ENCODE assay signal across 10 cellular contexts in the genomic region with DNA sequence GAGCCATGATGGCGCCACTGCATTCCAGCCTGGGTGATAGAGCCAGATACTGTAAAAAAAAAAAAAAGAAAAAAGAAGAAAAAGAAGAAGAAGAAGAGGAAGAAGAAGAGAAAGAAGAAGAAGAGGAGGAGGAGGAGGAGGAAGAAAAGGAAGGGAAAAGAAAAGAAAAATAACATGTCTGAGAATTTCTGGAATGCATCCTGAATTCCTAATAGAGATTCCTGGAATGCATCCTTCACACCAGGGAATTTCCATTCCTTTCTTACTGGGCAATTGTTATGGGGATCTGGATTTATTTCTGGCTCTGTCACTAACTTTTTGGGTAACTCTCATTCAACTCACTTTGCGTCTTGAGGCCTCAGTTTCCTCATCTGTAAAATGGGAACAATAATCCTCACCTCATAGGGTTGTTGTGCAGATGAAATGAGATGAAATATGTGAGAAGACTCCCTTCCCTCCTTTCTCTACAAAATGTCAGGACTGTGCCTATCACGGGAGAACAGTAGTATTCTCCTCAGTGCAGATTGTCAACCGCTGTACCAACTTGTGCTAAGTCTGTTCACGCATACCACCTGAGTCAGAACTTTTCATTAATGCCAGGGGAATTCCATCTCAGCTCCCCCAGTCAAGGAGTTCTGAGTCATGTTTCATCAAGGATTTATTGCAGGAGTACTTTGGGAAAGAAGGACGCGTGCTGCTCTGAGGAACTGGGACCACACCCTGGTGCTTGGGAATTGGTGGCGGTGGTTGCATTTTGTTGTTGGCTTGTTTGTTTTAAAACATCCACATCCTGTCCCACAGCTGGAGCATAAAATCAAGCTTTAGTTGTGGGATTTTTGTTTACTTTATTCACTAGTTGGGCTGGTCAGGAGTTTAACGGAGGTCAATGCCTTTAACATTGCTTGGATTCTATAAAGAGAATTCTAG. TPM values are rescaled to one million over a fixed set of nuclear protein-coding genes. Genes with fewer than 3 reads are reported as not detected.
A peak's percentile ranks its signal among the peaks of the same experiment; 100 is the strongest.
DNase-seq lines count a peak whose midpoint lies in the region; TF ChIP-seq lines count a peak whose summit lies in the region.
"Had no signal": no experiment of that assay in that cellular context is flagged by ENCODE, and none has a peak within 500 bp of the region (broad histone marks: within the 10 kb centered on the region; RNA-seq: fewer than 3 reads in every experiment).

No MANE protein-coding gene starts in this region.

- peak overlapping the region; percentile 69 for H2BK12ac ChIP-seq in trophoblast cell (ENCODE audit: low read length)

- H4K12ac ChIP-seq in trophoblast cell (ENCODE audit: low read depth, low read length), result no peak overlapping the region

- H3K36me3 Mint-ChIP-seq in activated CD4-positive, alpha-beta memory T cell treated with anti-CD3 and anti-CD28 coated beads, Interleukin-2, amount 10 ng/mL, durations not matched to agents 7 days and 5 days (ENCODE audit: low read depth), result no peaks in the 10 kb centered on the region

- H3K9me3 ChIP-seq in trophoblast cell (ENCODE audit: insufficient read depth, low read depth, low read length), result no peaks in the 10 kb centered on the region

- H3K27ac Mint-ChIP-seq in activated CD4-positive, alpha-beta memory T cell treated with anti-CD3 and anti-CD28 coated beads, Interleukin-2, amount 10 ng/mL, durations not matched to agents 7 days and 5 days, result no peak overlapping the region

- H4K8ac ChIP-seq in trophoblast cell (ENCODE audit: low read depth, low read length), result no peak overlapping the region

- peak overlapping the region; percentile 87 for H2BK120ac ChIP-seq in trophoblast cell (ENCODE audit: insufficient read depth, low read length, poor library complexity)

- H3K4ac ChIP-seq in trophoblast cell (ENCODE audit: low read depth, low read length), result no peak overlapping the region

- no peak overlapping the region for H3K4me2 ChIP-seq in trophoblast cell (ENCODE audit: low read length)

- no peak overlapping the region for H2AFZ ChIP-seq in trophoblast cell (ENCODE audit: insufficient read depth, low read length, poor library complexity)

- CTCF ChIA-PET in activated CD4-positive, alpha-beta memory T cell treated with anti-CD3 and anti-CD28 coated beads, Interleukin-2, amount 10 ng/mL, durations not matched to agents 7 days and 5 days (lab: Charles Lee), result no interaction called here

- peak overlapping the region; percentile 69 for H4K91ac ChIP-seq in trophoblast cell (ENCODE audit: low read depth, low read length)

- no peaks in the 10 kb centered on the region for H3K9me3 Mint-ChIP-seq in activated CD4-positive, alpha-beta memory T cell treated with anti-CD3 and anti-CD28 coated beads, Interleukin-2, amount 10 ng/mL, durations not matched to agents 7 days and 5 days

- no peaks in the 10 kb centered on the region for H3K4me1 Mint-ChIP-seq in activated CD4-positive, alpha-beta memory T cell treated with anti-CD3 and anti-CD28 coated beads, Interleukin-2, amount 10 ng/mL, durations not matched to agents 7 days and 5 days

- peaks cover 3% of the 10 kb centered on the region for H3K27me3 Mint-ChIP-seq in activated CD4-positive, alpha-beta memory T cell treated with anti-CD3 and anti-CD28 coated beads, Interleukin-2, amount 10 ng/mL, durations not matched to agents 7 days and 5 days

- no peak overlapping the region for H2AK5ac ChIP-seq in trophoblast cell (ENCODE audit: low read length)

- no peaks in the 10 kb centered on the region for H3K27me3 ChIP-seq in trophoblast cell (ENCODE audit: insufficient read depth, low read length)

- H3K14ac ChIP-seq in trophoblast cell (ENCODE audit: low read length), result no peak overlapping the region

- no peak overlapping the region for H3K23ac ChIP-seq in trophoblast cell (ENCODE audit: low read length)

- no peak overlapping the region for H3K9ac ChIP-seq in trophoblast cell (ENCODE audit: low read length)

- no peaks in the 10 kb centered on the region for H3K79me2 ChIP-seq in trophoblast cell (ENCODE audit: control insufficient read depth, insufficient read depth, low read length, poor library complexity)

- peak overlapping the region; percentile 43 for H3K27ac ChIP-seq in trophoblast cell (ENCODE audit: low read depth, low read length)

- H3K36me3 ChIP-seq in trophoblast cell (ENCODE audit: control insufficient read depth in 1 of 2, insufficient read depth in 2 of 2, low read length in 2 of 2), result no peaks in the 10 kb centered on the region

- peak overlapping the region; percentile 2 for H3K4me3 ChIP-seq in fibroblast of the aortic adventitia (ENCODE audit: low read depth, low read length)
- no peak overlapping the region for H3K4me3 ChIP-seq in trophoblast cell (ENCODE audit: low read depth, low read length)

- no CpG with 5 or more reads among the region's 9 CpGs for WGBS in trophoblast cell (ENCODE audit: extremely low coverage, insufficient coverage, insufficient read length)

- TF ChIP-seq CTCF in fibroblast of the aortic adventitia (IDR thresholded peaks at IDR 0.05; ENCODE audit: insufficient read depth, low read length), result no peak

- H2BK5ac ChIP-seq in trophoblast cell (ENCODE audit: low read depth, low read length, poor library complexity), result peak overlapping the region; percentile 9

- H3K4me3 Mint-ChIP-seq in activated CD4-positive, alpha-beta memory T cell treated with anti-CD3 and anti-CD28 coated beads, Interleukin-2, amount 10 ng/mL, durations not matched to agents 7 days and 5 days, result no peak overlapping the region

- POLR2A ChIA-PET in activated CD4-positive, alpha-beta memory T cell treated with anti-CD3 and anti-CD28 coated beads, Interleukin-2, amount 10 ng/mL, durations not matched to agents 7 days and 5 days (lab: Charles Lee), result no interaction called here

- no peak overlapping the region for H3K18ac ChIP-seq in trophoblast cell (ENCODE audit: low read length)

- peaks cover 5% of the 10 kb centered on the region for H3K79me1 ChIP-seq in trophoblast cell (ENCODE audit: low read length)

- peak; percentile 96 for DNase-seq in Caki2 (ENCODE audit: low read depth)
- DNase-seq in RPMI7951 (ENCODE audit: low read depth), result peak; percentile 99
- DNase-seq in fibroblast of the aortic adventitia (ENCODE audit: low read depth), result peak; percentile 94
- DNase-seq in trophoblast cell, result peak in 1 of 2 donors; percentile 24
- no peak for DNase-seq in NCI-H69 (lab: John Stamatoyannopoulos, UW)
- DNase-seq in activated CD4-positive, alpha-beta memory T cell treated with anti-CD3 and anti-CD28 coated beads, Interleukin-2, amount 10 ng/mL, durations not matched to agents 7 days and 5 days, result no peak
- DNase-seq in NCI-H1436 treated with DMSO at 0.1 percent for 48 hours (lab: John Stamatoyannopoulos, UW), result no peak
- DNase-seq in SKM-1 (lab: John Stamatoyannopoulos, UW; ENCODE audit: unreplicated experiment), result no peak
- DNase-seq: left cardiac atrium, NCI-H510A treated with DMSO at 0.1 percent for 48 hours had no signal

- in situ Hi-C loops in Caki2 (cut with HindIII; ENCODE audit: low pct_unique_long_range_greater_than_20kb, low sequenced_read_pairs), result no loop called here

- peaks cover 8% of the 10 kb centered on the region in 2 experiments for H3K4me1 ChIP-seq in trophoblast cell (ENCODE audit: control insufficient read depth in 1 of 2, insufficient read depth in 2 of 2, low read length in 2 of 2)

RNA-seq across cellular contexts. Expression of gene ROR1, which starts 42.4 kb away (rescaled TPM):
- total RNA-seq in Caki2 (2014; rRNA removed; shearing (Covaris generic); ENCODE audit: low replicate concordance), result 0.41 and 3.4 TPM in 2 replicates
- total RNA-seq in RPMI7951 (2014; rRNA removed; shearing (Covaris generic)), result 9.0 and 10.5 TPM in 2 replicates
- 18.8 and 31.7 TPM in 2 replicates for total RNA-seq in fibroblast of the aortic adventitia (ENCODE audit: low replicate concordance)
- 29.9 and 31.0 TPM in 2 replicates for polyA plus RNA-seq in trophoblast cell (2013)
- under 1 TPM in 1 of 2 experiments, not detected in 1; 0.10 TPM for total RNA-seq in activated CD4-positive, alpha-beta memory T cell treated with anti-CD3 and anti-CD28 coated beads, Interleukin-2, amount 10 ng/mL, durations not matched to agents 7 days and 5 days

Comparison
In these comparisons a context has a peak if more than half of its experiments do, and no peak if none do; other contexts are left out.
1. DNase-seq: peak in Caki2 (single experiment), RPMI7951 (single experiment) and fibroblast of the aortic adventitia (single experiment); none in NCI-H69 (single experiment), activated CD4-positive, alpha-beta memory T cell treated with anti-CD3 and anti-CD28 coated beads, Interleukin-2, amount 10 ng/mL, durations not matched to agents 7 days and 5 days (single experiment), NCI-H1436 treated with DMSO at 0.1 percent for 48 hours (single experiment) and SKM-1 (single experiment).